Comparison of ENCODE assay signal across 8 cellular contexts in the genomic region with DNA sequence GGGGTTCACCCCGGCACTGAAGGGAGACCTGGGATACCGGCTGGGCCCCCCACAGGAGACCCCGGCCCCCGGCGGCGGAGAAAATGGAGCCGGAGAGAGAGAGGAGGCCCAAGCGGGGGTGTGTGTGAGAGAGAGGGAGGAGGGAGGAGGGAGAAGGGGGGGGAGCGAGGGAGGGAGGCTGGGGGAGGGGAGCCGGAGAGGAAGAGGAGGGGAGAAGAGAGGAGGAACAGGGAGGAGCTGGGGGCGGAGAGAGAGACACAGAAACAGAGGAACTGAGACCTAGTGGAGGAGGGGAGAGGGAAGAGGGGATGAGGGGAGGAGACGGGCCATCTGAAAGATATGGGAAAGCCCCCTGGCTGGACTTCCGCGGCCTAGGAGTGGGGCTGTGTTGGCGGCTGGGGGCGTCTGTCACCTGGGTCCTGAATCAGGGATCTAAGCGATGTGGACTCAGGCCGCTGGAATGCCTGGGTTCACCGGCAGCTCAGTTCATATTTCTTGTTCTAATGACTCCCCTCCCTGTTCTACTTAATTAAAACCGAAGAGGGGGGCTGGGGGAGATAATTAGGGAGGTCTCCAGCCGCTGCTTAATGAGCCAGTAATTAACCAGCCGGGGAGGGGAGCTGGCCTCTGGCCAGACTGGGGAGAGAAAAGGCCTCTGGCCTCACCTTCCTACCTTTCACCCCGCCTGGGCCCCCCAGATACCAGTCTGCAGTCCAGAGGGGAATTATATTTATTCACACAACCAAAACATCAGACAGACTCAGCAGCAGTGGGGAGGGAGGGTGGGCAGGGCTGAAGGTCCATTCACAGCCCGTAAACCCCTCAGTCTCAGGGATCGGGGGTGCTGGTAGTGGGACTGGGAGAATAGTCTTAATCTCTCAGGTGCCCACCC. TPM values are rescaled to one million over a fixed set of nuclear protein-coding genes. Genes with fewer than 3 reads are reported as not detected.
DNase-seq lines count a peak whose midpoint lies in the region; ATAC-seq and TF ChIP-seq lines count a peak whose summit lies in the region.

A gene with protein sequence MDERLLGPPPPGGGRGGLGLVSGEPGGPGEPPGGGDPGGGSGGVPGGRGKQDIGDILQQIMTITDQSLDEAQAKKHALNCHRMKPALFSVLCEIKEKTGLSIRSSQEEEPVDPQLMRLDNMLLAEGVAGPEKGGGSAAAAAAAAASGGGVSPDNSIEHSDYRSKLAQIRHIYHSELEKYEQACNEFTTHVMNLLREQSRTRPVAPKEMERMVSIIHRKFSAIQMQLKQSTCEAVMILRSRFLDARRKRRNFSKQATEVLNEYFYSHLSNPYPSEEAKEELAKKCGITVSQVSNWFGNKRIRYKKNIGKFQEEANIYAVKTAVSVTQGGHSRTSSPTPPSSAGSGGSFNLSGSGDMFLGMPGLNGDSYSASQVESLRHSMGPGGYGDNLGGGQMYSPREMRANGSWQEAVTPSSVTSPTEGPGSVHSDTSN (minus strand): TSS at position 149 of the 892 bp plus-strand sequence. CDS start 287 bp downstream, outside the sequence.

- peak within 1 kb of the TSS; percentile 81 for H3K27ac ChIP-seq in RWPE2 (ENCODE audit: poor library complexity, severe bottlenecking)

- H3K4me3 ChIP-seq in RWPE2 (ENCODE audit: severe bottlenecking) (peak within 1 kb of the TSS; percentile 70), fibroblast of mammary gland (ENCODE audit: control insufficient read depth, low read depth, low read length) (peak within 1 kb of the TSS; percentile 70)

- no peaks in the 10 kb centered on the region for H3K9me3 ChIP-seq in RWPE2 (ENCODE audit: severe bottlenecking)

- peaks cover 18% of the 10 kb centered on the region for H3K36me3 ChIP-seq in RWPE2 (ENCODE audit: low read depth)

- H3K27ac Mint-ChIP-seq in activated T-helper 2 cell treated with anti-CD3 and anti-CD28 coated beads, Interferon-gamma antibody, Interleukin-2, Interleukin-4, amounts not matched to agents 10 μg/mL and 5 μg/mL and 100 μg/mL, durations not matched to agents 14 hours and 24 hours and 36 hours, result peak within 1 kb of the TSS; percentile 95
- H3K27ac Mint-ChIP-seq in naive thymus-derived CD8-positive, alpha-beta T cell, result peak within 1 kb of the TSS; percentile 91 to 100 (median 98)
- peak within 1 kb of the TSS; percentile 97 for H3K27ac Mint-ChIP-seq in stimulated activated naive B cell treated with anti-CD40 and anti-IgM and Interleukin-4, amounts not matched to agents 10 μg/mL and 1 μg/mL and 100 μg/mL, for 72 hours

- peaks cover 11% of the 10 kb centered on the region for H3K4me1 ChIP-seq in RWPE2 (ENCODE audit: insufficient read depth, poor library complexity, severe bottlenecking)

- ATAC-seq in GM21529 (IDR thresholded peaks at IDR 0.05; ENCODE audit: unreplicated experiment), result peak; percentile 50
- peak; percentile 56 for ATAC-seq in RWPE2 (ENCODE audit: low read depth)
- peak; percentile 40 to 58 for ATAC-seq in naive thymus-derived CD8-positive, alpha-beta T cell
- peak; percentile 72 to 78 for ATAC-seq in stimulated activated naive B cell treated with anti-CD40 and anti-IgM and Interleukin-4, amounts not matched to agents 10 μg/mL and 1 μg/mL and 100 μg/mL, for 72 hours (replicated peaks)

- peaks cover 59% of the 10 kb centered on the region for H3K36me3 Mint-ChIP-seq in activated T-helper 2 cell treated with anti-CD3 and anti-CD28 coated beads, Interferon-gamma antibody, Interleukin-2, Interleukin-4, amounts not matched to agents 10 μg/mL and 5 μg/mL and 100 μg/mL, durations not matched to agents 14 hours and 24 hours and 36 hours (ENCODE audit: low read depth)
- peaks cover 6 to 49% (median 22%) of the 10 kb centered on the region in 3 donors for H3K36me3 Mint-ChIP-seq in naive thymus-derived CD8-positive, alpha-beta T cell
- peaks cover 42 to 60% of the 10 kb centered on the region in 2 donors for H3K36me3 Mint-ChIP-seq in stimulated activated naive B cell treated with anti-CD40 and anti-IgM and Interleukin-4, amounts not matched to agents 10 μg/mL and 1 μg/mL and 100 μg/mL, for 72 hours

- peak within 1 kb of the TSS; percentile 97 for H3K4me3 Mint-ChIP-seq in activated T-helper 2 cell treated with anti-CD3 and anti-CD28 coated beads, Interferon-gamma antibody, Interleukin-2, Interleukin-4, amounts not matched to agents 10 μg/mL and 5 μg/mL and 100 μg/mL, durations not matched to agents 14 hours and 24 hours and 36 hours (ENCODE audit: low read depth)
- H3K4me3 Mint-ChIP-seq in naive thymus-derived CD8-positive, alpha-beta T cell, result peak within 1 kb of the TSS; percentile 94 to 100 (median 98)
- peak within 1 kb of the TSS; percentile 95 to 98 for H3K4me3 Mint-ChIP-seq in stimulated activated naive B cell treated with anti-CD40 and anti-IgM and Interleukin-4, amounts not matched to agents 10 μg/mL and 1 μg/mL and 100 μg/mL, for 72 hours

- intact Hi-C loops in activated T-helper 2 cell treated with anti-CD3 and anti-CD28 coated beads, Interferon-gamma antibody, Interleukin-2, Interleukin-4, amounts not matched to agents 10 μg/mL and 5 μg/mL and 100 μg/mL, durations not matched to agents 14 hours and 24 hours and 36 hours (cut with micrococcal nuclease), result loop anchor here (5.0 to 10.0 kb wide), 2 partner anchors 645 to 1012 kb away; partner anchors contain the start of genes HSD17B8, RXRB, SLC39A7 and TAP2

- no peaks in the 10 kb centered on the region for H3K27me3 Mint-ChIP-seq in activated T-helper 2 cell treated with anti-CD3 and anti-CD28 coated beads, Interferon-gamma antibody, Interleukin-2, Interleukin-4, amounts not matched to agents 10 μg/mL and 5 μg/mL and 100 μg/mL, durations not matched to agents 14 hours and 24 hours and 36 hours (ENCODE audit: low read depth)
- H3K27me3 Mint-ChIP-seq in naive thymus-derived CD8-positive, alpha-beta T cell, result no peaks in the 10 kb centered on the region
- H3K27me3 Mint-ChIP-seq in stimulated activated naive B cell treated with anti-CD40 and anti-IgM and Interleukin-4, amounts not matched to agents 10 μg/mL and 1 μg/mL and 100 μg/mL, for 72 hours, result no peaks in the 10 kb centered on the region

- peak; percentile 64 for DNase-seq in COLO668 (lab: John Stamatoyannopoulos, UW; ENCODE audit: unreplicated experiment)
- peak; percentile 95 to 96 for DNase-seq in Kasumi-1 (lab: John Stamatoyannopoulos, UW)
- DNase-seq in RWPE2 (ENCODE audit: low spot score), result no peak
- DNase-seq in activated T-helper 2 cell treated with anti-CD3 and anti-CD28 coated beads, Interferon-gamma antibody, Interleukin-2, Interleukin-4, amounts not matched to agents 10 μg/mL and 5 μg/mL and 100 μg/mL, durations not matched to agents 14 hours and 24 hours and 36 hours (ENCODE audit: low spot score), result peak; percentile 79
- DNase-seq in fibroblast of mammary gland (ENCODE audit: low read depth), result peak; percentile 85
- DNase-seq in naive thymus-derived CD8-positive, alpha-beta T cell, result peak; percentile 52 to 92 (median 68)
- peak; percentile 82 for DNase-seq in stimulated activated naive B cell treated with anti-CD40 and anti-IgM and Interleukin-4, amounts not matched to agents 10 μg/mL and 1 μg/mL and 100 μg/mL, for 72 hours

- no peaks in the 10 kb centered on the region for H3K27me3 ChIP-seq in RWPE2 (ENCODE audit: insufficient read depth, poor library complexity, severe bottlenecking)

- H3K4me1 Mint-ChIP-seq in activated T-helper 2 cell treated with anti-CD3 and anti-CD28 coated beads, Interferon-gamma antibody, Interleukin-2, Interleukin-4, amounts not matched to agents 10 μg/mL and 5 μg/mL and 100 μg/mL, durations not matched to agents 14 hours and 24 hours and 36 hours (ENCODE audit: low read depth), result peaks cover 55% of the 10 kb centered on the region
- peaks cover 49 to 79% (median 66%) of the 10 kb centered on the region in 4 donors for H3K4me1 Mint-ChIP-seq in naive thymus-derived CD8-positive, alpha-beta T cell
- peaks cover 58 to 84% of the 10 kb centered on the region in 2 donors for H3K4me1 Mint-ChIP-seq in stimulated activated naive B cell treated with anti-CD40 and anti-IgM and Interleukin-4, amounts not matched to agents 10 μg/mL and 1 μg/mL and 100 μg/mL, for 72 hours

- POLR2A ChIA-PET in naive thymus-derived CD8-positive, alpha-beta T cell (lab: Charles Lee), result interaction anchor here (0.6 to 12.3 kb wide), 11 partner anchors 10 to 782 kb away, joined by 3 to 303 read pairs (median 4); partner anchors contain the start of genes AGER, AGPAT1, ATF6B and DXO

- no peaks in the 10 kb centered on the region for H3K9me3 Mint-ChIP-seq in activated T-helper 2 cell treated with anti-CD3 and anti-CD28 coated beads, Interferon-gamma antibody, Interleukin-2, Interleukin-4, amounts not matched to agents 10 μg/mL and 5 μg/mL and 100 μg/mL, durations not matched to agents 14 hours and 24 hours and 36 hours
- H3K9me3 Mint-ChIP-seq in naive thymus-derived CD8-positive, alpha-beta T cell, result no peaks in the 10 kb centered on the region
- no peaks in the 10 kb centered on the region for H3K9me3 Mint-ChIP-seq in stimulated activated naive B cell treated with anti-CD40 and anti-IgM and Interleukin-4, amounts not matched to agents 10 μg/mL and 1 μg/mL and 100 μg/mL, for 72 hours

- no peak for TF ChIP-seq CTCF in RWPE2 (IDR thresholded peaks at IDR 0.05; ENCODE audit: poor library complexity, severe bottlenecking)
- no peak for TF ChIP-seq CTCF in fibroblast of mammary gland (conservative IDR thresholded peaks at IDR 0.05; ENCODE audit: control insufficient read depth, insufficient read depth, low read depth, low read length)

RNA-seq across cellular contexts. Expression of the gene that starts here (rescaled TPM):
- total RNA-seq in activated T-helper 2 cell treated with anti-CD3 and anti-CD28 coated beads, Interferon-gamma antibody, Interleukin-2, Interleukin-4, amounts not matched to agents 10 μg/mL and 5 μg/mL and 100 μg/mL, durations not matched to agents 14 hours and 24 hours and 36 hours, result 80.8 and 85.2 TPM in 2 replicates
- total RNA-seq in naive thymus-derived CD8-positive, alpha-beta T cell, result 100 to 1,000 TPM; 173 to 174 TPM
- polyA plus RNA-seq in naive thymus-derived CD8-positive, alpha-beta T cell, result 1 to 10 TPM; 1.6 to 2.2 (median 2.0) TPM
